In the genomic region with DNA sequence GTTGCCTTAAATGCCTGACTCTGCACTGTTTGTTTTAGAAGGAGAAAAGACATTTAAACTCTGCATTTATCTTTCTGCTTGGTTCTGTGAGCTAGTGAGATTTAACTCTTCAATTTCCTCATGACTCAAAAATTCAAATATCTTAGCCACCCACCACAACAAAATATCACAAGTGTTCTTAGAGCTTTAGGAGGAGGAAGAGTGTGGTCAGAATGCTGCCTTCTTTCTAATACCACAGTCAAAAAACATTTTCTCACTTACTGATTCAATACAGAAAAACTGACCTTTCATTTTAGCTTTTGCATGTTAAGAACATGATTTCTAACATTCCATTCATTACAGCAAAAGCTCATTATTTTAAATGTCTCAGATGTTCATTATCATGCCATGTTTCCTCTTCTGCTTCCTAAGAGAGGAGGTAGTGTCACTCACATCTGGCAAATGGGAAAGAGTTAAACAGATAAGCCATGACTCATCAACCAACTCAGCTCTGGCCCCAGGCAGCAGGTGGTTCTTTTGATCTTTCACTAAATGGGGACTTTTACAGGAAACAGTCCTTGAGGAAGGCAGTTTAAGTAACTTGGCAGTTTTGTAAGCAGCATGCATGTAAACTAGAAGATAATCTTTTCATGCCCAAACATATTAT, we compare ENCODE assay signal across 1 cellular context.
TF ChIP-seq lines count a peak whose summit lies in the region.

No MANE protein-coding gene starts in this region.

TF ChIP-seq in K562, 482 proteins besides CTCF, POLR2A, EP300 and RAD21 (continued from another document and continues in another):
- TF ChIP-seq MYNN (IDR thresholded peaks at IDR 0.05) = peak; percentile 78; the same call in 1 of the 2 replicates
- TF ChIP-seq MYNN (CRISPR knock-in tag; IDR thresholded peaks at IDR 0.05) = no peak
- TF ChIP-seq, protein P1, sequence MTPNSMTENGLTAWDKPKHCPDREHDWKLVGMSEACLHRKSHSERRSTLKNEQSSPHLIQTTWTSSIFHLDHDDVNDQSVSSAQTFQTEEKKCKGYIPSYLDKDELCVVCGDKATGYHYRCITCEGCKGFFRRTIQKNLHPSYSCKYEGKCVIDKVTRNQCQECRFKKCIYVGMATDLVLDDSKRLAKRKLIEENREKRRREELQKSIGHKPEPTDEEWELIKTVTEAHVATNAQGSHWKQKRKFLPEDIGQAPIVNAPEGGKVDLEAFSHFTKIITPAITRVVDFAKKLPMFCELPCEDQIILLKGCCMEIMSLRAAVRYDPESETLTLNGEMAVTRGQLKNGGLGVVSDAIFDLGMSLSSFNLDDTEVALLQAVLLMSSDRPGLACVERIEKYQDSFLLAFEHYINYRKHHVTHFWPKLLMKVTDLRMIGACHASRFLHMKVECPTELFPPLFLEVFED (CRISPR knock-in tag; conservative IDR thresholded peaks at IDR 0.05) = no peak
- TF ChIP-seq ZBTB17 (CRISPR knock-in tag; IDR thresholded peaks at IDR 0.05) = no peak
- peak; percentile 95 for TF ChIP-seq LEF1 (IDR thresholded peaks at IDR 0.05)
- no peak for TF ChIP-seq ZNF583 (CRISPR knock-in tag; IDR thresholded peaks at IDR 0.05)
- TF ChIP-seq, protein P2, sequence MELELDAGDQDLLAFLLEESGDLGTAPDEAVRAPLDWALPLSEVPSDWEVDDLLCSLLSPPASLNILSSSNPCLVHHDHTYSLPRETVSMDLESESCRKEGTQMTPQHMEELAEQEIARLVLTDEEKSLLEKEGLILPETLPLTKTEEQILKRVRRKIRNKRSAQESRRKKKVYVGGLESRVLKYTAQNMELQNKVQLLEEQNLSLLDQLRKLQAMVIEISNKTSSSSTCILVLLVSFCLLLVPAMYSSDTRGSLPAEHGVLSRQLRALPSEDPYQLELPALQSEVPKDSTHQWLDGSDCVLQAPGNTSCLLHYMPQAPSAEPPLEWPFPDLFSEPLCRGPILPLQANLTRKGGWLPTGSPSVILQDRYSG (tag; conservative IDR thresholded peaks at IDR 0.05; ENCODE audit: low read depth) = no peak
- TF ChIP-seq MEIS2 (IDR thresholded peaks at IDR 0.05; ENCODE audit: partially characterized antibody) = peak; percentile 72
- peak; percentile 65 for TF ChIP-seq TEAD4 (IDR thresholded peaks at IDR 0.05; ENCODE audit: low read length)
- TF ChIP-seq TEAD4 (CRISPR knock-in tag; IDR thresholded peaks at IDR 0.05; ENCODE audit: borderline replicate concordance) = no peak
- TF ChIP-seq DPF2 (IDR thresholded peaks at IDR 0.05) = peak; percentile 90
- no peak for TF ChIP-seq HDAC1 (IDR thresholded peaks at IDR 0.05)
- no peak for TF ChIP-seq PYGO2 (tag; IDR thresholded peaks at IDR 0.05)
- no peak for TF ChIP-seq ZFP30 (CRISPR knock-in tag; IDR thresholded peaks at IDR 0.05; ENCODE audit: borderline replicate concordance)
- TF ChIP-seq KAT8 (IDR thresholded peaks at IDR 0.05; ENCODE audit: low read depth) = no peak
- TF ChIP-seq TAF9B (IDR thresholded peaks at IDR 0.05; ENCODE audit: partially characterized antibody) = peak; percentile 35
- TF ChIP-seq ATF7 (IDR thresholded peaks at IDR 0.05) = 0 out of 2 replicates have a peak, but pooled peaks have one; percentile 17
- TF ChIP-seq PCBP1 (IDR thresholded peaks at IDR 0.05; ENCODE audit: low read depth, low read length, poor library complexity, severe bottlenecking) = no peak
- peak; percentile 97 for TF ChIP-seq JUND (IDR thresholded peaks at IDR 0.05; ENCODE audit: borderline replicate concordance, low read depth, low read length)
- peak; percentile 97 for TF ChIP-seq JUND (tag; IDR thresholded peaks at IDR 0.05; ENCODE audit: borderline replicate concordance, low read depth, low read length)
- no peak for TF ChIP-seq RBM25 (IDR thresholded peaks at IDR 0.05; ENCODE audit: low read depth, low read length, severe bottlenecking)
- TF ChIP-seq L3MBTL2 (IDR thresholded peaks at IDR 0.05) = peak; percentile 39; the same call in 1 of the 2 replicates
- TF ChIP-seq CHD4 (IDR thresholded peaks at IDR 0.05; ENCODE audit: insufficient read depth, insufficient replicate concordance, low read depth, low read length, poor library complexity, severe bottlenecking) = no peak
- TF ChIP-seq ARID2 (IDR thresholded peaks at IDR 0.05) = no peak
- TF ChIP-seq SUPT5H (IDR thresholded peaks at IDR 0.05) = no peak
- TF ChIP-seq, protein P3, sequence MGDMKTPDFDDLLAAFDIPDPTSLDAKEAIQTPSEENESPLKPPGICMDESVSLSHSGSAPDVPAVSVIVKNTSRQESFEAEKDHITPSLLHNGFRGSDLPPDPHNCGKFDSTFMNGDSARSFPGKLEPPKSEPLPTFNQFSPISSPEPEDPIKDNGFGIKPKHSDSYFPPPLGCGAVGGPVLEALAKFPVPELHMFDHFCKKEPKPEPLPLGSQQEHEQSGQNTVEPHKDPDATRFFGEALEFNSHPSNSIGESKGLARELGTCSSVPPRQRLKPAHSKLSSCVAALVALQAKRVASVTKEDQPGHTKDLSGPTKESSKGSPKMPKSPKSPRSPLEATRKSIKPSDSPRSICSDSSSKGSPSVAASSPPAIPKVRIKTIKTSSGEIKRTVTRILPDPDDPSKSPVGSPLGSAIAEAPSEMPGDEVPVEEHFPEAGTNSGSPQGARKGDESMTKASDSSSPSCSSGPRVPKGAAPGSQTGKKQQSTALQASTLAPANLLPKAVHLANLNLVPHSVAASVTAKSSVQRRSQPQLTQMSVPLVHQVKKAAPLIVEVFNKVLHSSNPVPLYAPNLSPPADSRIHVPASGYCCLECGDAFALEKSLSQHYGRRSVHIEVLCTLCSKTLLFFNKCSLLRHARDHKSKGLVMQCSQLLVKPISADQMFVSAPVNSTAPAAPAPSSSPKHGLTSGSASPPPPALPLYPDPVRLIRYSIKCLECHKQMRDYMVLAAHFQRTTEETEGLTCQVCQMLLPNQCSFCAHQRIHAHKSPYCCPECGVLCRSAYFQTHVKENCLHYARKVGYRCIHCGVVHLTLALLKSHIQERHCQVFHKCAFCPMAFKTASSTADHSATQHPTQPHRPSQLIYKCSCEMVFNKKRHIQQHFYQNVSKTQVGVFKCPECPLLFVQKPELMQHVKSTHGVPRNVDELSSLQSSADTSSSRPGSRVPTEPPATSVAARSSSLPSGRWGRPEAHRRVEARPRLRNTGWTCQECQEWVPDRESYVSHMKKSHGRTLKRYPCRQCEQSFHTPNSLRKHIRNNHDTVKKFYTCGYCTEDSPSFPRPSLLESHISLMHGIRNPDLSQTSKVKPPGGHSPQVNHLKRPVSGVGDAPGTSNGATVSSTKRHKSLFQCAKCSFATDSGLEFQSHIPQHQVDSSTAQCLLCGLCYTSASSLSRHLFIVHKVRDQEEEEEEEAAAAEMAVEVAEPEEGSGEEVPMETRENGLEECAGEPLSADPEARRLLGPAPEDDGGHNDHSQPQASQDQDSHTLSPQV (IDR thresholded peaks at IDR 0.05) = no peak
- TF ChIP-seq ATF1 (CRISPR knock-in tag; IDR thresholded peaks at IDR 0.05) = no peak
- peak; percentile 37; the same call in 1 of the 2 replicates for TF ChIP-seq ATF1 (tag; IDR thresholded peaks at IDR 0.05)
- no peak for TF ChIP-seq ZNF830 (CRISPR knock-in tag; IDR thresholded peaks at IDR 0.05)
- peak; percentile 34; the same call in 1 of the 2 replicates for TF ChIP-seq MAFK (IDR thresholded peaks at IDR 0.05; ENCODE audit: low read length)
- TF ChIP-seq HOXB6 (CRISPR knock-in tag; IDR thresholded peaks at IDR 0.05; ENCODE audit: borderline replicate concordance) = no peak
- TF ChIP-seq FOS (IDR thresholded peaks at IDR 0.05; ENCODE audit: extremely low read depth, insufficient read length) = peak; percentile 30
- no peak for TF ChIP-seq ZNF41 (CRISPR knock-in tag; conservative IDR thresholded peaks at IDR 0.05)
- TF ChIP-seq CEBPG (CRISPR knock-in tag; IDR thresholded peaks at IDR 0.05) = no peak
- no peak for TF ChIP-seq CEBPG (tag; conservative IDR thresholded peaks at IDR 0.05 in 1 of 2, IDR thresholded peaks at IDR 0.05 in 1 of 2)
- no peak for TF ChIP-seq MCM2 (IDR thresholded peaks at IDR 0.05; ENCODE audit: low read depth)
- TF ChIP-seq RBM14 (IDR thresholded peaks at IDR 0.05; ENCODE audit: borderline replicate concordance, insufficient read depth, low read depth, low read length) = no peak
- TF ChIP-seq CBFA2T3 (IDR thresholded peaks at IDR 0.05) = peak; percentile 88
- TF ChIP-seq, protein P4, sequence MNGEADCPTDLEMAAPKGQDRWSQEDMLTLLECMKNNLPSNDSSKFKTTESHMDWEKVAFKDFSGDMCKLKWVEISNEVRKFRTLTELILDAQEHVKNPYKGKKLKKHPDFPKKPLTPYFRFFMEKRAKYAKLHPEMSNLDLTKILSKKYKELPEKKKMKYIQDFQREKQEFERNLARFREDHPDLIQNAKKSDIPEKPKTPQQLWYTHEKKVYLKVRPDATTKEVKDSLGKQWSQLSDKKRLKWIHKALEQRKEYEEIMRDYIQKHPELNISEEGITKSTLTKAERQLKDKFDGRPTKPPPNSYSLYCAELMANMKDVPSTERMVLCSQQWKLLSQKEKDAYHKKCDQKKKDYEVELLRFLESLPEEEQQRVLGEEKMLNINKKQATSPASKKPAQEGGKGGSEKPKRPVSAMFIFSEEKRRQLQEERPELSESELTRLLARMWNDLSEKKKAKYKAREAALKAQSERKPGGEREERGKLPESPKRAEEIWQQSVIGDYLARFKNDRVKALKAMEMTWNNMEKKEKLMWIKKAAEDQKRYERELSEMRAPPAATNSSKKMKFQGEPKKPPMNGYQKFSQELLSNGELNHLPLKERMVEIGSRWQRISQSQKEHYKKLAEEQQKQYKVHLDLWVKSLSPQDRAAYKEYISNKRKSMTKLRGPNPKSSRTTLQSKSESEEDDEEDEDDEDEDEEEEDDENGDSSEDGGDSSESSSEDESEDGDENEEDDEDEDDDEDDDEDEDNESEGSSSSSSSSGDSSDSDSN (IDR thresholded peaks at IDR 0.05; ENCODE audit: borderline replicate concordance in 1 of 2, low read depth in 2 of 2, low read length in 2 of 2) = no peak
- TF ChIP-seq ZNF696 (CRISPR knock-in tag; conservative IDR thresholded peaks at IDR 0.05) = no peak
- TF ChIP-seq, protein P5, sequence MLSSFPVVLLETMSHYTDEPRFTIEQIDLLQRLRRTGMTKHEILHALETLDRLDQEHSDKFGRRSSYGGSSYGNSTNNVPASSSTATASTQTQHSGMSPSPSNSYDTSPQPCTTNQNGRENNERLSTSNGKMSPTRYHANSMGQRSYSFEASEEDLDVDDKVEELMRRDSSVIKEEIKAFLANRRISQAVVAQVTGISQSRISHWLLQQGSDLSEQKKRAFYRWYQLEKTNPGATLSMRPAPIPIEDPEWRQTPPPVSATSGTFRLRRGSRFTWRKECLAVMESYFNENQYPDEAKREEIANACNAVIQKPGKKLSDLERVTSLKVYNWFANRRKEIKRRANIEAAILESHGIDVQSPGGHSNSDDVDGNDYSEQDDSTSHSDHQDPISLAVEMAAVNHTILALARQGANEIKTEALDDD (IDR thresholded peaks at IDR 0.05) = peak; percentile 89
- TF ChIP-seq ZNF561 (CRISPR knock-in tag; conservative IDR thresholded peaks at IDR 0.05) = no peak
- TF ChIP-seq, protein P6, sequence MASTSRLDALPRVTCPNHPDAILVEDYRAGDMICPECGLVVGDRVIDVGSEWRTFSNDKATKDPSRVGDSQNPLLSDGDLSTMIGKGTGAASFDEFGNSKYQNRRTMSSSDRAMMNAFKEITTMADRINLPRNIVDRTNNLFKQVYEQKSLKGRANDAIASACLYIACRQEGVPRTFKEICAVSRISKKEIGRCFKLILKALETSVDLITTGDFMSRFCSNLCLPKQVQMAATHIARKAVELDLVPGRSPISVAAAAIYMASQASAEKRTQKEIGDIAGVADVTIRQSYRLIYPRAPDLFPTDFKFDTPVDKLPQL (IDR thresholded peaks at IDR 0.05; ENCODE audit: extremely low read depth, insufficient read length) = no peak
- peak; percentile 95 for TF ChIP-seq TCF7 (IDR thresholded peaks at IDR 0.05; ENCODE audit: borderline replicate concordance)
- TF ChIP-seq, protein P7, sequence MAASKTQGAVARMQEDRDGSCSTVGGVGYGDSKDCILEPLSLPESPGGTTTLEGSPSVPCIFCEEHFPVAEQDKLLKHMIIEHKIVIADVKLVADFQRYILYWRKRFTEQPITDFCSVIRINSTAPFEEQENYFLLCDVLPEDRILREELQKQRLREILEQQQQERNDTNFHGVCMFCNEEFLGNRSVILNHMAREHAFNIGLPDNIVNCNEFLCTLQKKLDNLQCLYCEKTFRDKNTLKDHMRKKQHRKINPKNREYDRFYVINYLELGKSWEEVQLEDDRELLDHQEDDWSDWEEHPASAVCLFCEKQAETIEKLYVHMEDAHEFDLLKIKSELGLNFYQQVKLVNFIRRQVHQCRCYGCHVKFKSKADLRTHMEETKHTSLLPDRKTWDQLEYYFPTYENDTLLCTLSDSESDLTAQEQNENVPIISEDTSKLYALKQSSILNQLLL (CRISPR knock-in tag; IDR thresholded peaks at IDR 0.05; ENCODE audit: borderline replicate concordance) = no peak
- TF ChIP-seq NFYB (IDR thresholded peaks at IDR 0.05; ENCODE audit: extremely low read depth, insufficient read length) = no peak
- TF ChIP-seq MCM7 (IDR thresholded peaks at IDR 0.05) = no peak
- TF ChIP-seq, protein P8, sequence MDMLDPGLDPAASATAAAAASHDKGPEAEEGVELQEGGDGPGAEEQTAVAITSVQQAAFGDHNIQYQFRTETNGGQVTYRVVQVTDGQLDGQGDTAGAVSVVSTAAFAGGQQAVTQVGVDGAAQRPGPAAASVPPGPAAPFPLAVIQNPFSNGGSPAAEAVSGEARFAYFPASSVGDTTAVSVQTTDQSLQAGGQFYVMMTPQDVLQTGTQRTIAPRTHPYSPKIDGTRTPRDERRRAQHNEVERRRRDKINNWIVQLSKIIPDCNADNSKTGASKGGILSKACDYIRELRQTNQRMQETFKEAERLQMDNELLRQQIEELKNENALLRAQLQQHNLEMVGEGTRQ (CRISPR knock-in tag; IDR thresholded peaks at IDR 0.05) = no peak
- TF ChIP-seq TAF1 (IDR thresholded peaks at IDR 0.05; ENCODE audit: control insufficient read depth, extremely low read depth, insufficient read depth, low read length, severe bottlenecking) = no peak
- TF ChIP-seq BRD4 (IDR thresholded peaks at IDR 0.05) = no peak
- TF ChIP-seq SMARCE1 (IDR thresholded peaks at IDR 0.05) = peak; percentile 77
- TF ChIP-seq ZNF354B (CRISPR knock-in tag; IDR thresholded peaks at IDR 0.05) = no peak
- TF ChIP-seq, protein P9, sequence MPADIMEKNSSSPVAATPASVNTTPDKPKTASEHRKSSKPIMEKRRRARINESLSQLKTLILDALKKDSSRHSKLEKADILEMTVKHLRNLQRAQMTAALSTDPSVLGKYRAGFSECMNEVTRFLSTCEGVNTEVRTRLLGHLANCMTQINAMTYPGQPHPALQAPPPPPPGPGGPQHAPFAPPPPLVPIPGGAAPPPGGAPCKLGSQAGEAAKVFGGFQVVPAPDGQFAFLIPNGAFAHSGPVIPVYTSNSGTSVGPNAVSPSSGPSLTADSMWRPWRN (IDR thresholded peaks at IDR 0.05; ENCODE audit: low read depth) = no peak
- no peak for TF ChIP-seq MED1 (CRISPR knock-in tag; IDR thresholded peaks at IDR 0.05; ENCODE audit: borderline replicate concordance)
- no peak for TF ChIP-seq CEBPB (tag; IDR thresholded peaks at IDR 0.05)
